Comparison of ENCODE assay signal across 22 cellular contexts in genomic region chr20:62653951-62654685, GRCh38. TPM values are rescaled to one million over a fixed set of nuclear protein-coding genes. Genes with fewer than 3 reads are reported as not detected.
DNase-seq lines count a peak whose midpoint lies in the region; ATAC-seq, FAIRE-seq and TF ChIP-seq lines count a peak whose summit lies in the region.
"Had no signal": no experiment of that assay in that cellular context is flagged by ENCODE, and none has a peak within 500 bp of the region (broad histone marks: within the 10 kb centered on the region; RNA-seq: fewer than 3 reads in every experiment).

No MANE protein-coding gene starts in this region.

- H3K27me3 Mint-ChIP-seq in stimulated activated naive B cell treated with anti-CD40 and anti-IgM and Interleukin-4, amounts not matched to agents 10 μg/mL and 1 μg/mL and 100 μg/mL, for 72 hours, result no peaks in the 10 kb centered on the region
- H3K27me3 Mint-ChIP-seq in effector memory CD8-positive, alpha-beta T cell, result no peaks in the 10 kb centered on the region
- H3K27me3 Mint-ChIP-seq: progenitor cell of endocrine pancreas; stimulated activated naive CD8-positive, alpha-beta T cell treated with anti-CD3 and anti-CD28 coated beads, Interleukin-15, amount 100 ng/mL, for 72 hours had no signal

- H3K27ac ChIP-seq in RWPE1, result peak overlapping the region; percentile 98
- H3K27ac ChIP-seq: epithelial cell of prostate had no signal

- peaks cover 41 to 69% of the 10 kb centered on the region in 2 donors for H3K4me1 Mint-ChIP-seq in stimulated activated naive B cell treated with anti-CD40 and anti-IgM and Interleukin-4, amounts not matched to agents 10 μg/mL and 1 μg/mL and 100 μg/mL, for 72 hours
- peaks cover 18 to 20% of the 10 kb centered on the region in 2 donors for H3K4me1 Mint-ChIP-seq in effector memory CD8-positive, alpha-beta T cell (ENCODE audit: low read depth in 2 of 2)

- POLR2A ChIA-PET in RWPE1 (lab: Yijun Ruan, JAX; ENCODE audit: low non-redundant PET), result no interaction called here

- peaks cover 0 to 4% of the 10 kb centered on the region in 2 donors for H3K36me3 Mint-ChIP-seq in activated naive CD4-positive, alpha-beta T cell treated with anti-CD3 and anti-CD28 coated beads, Interleukin-2, amount 50 U/mL, for 72 hours
- H3K36me3 Mint-ChIP-seq in stimulated activated naive B cell treated with anti-CD40 and anti-IgM and Interleukin-4, amounts not matched to agents 10 μg/mL and 1 μg/mL and 100 μg/mL, for 72 hours, result peaks cover 31 to 37% of the 10 kb centered on the region in 2 donors
- H3K36me3 Mint-ChIP-seq in effector memory CD8-positive, alpha-beta T cell (ENCODE audit: insufficient read depth), result peaks cover 6% of the 10 kb centered on the region

- CTCF ChIA-PET in RWPE1 (lab: Yijun Ruan, JAX), result interaction anchor here (0.6 to 2.8 kb wide), 3 partner anchors 36 to 137 kb away, joined by 3 to 18 read pairs (median 4); no protein-coding TSS in a partner anchor

- DNase-seq in activated naive CD4-positive, alpha-beta T cell treated with anti-CD3 and anti-CD28 coated beads, Interleukin-2, amount 50 U/mL, for 72 hours (ENCODE audit: low spot score in 2 of 2), result no peak
- no peak for DNase-seq in activated naive CD4-positive, alpha-beta T cell treated with Interleukin-2 at 50 U/mL for 16 hours
- DNase-seq in D721Med (ENCODE audit: insufficient read length, low spot score), result peak; percentile 76
- DNase-seq in RWPE1 (ENCODE audit: low spot score), result no peak
- DNase-seq in stimulated activated naive B cell treated with anti-CD40 and anti-IgM and Interleukin-4, amounts not matched to agents 10 μg/mL and 1 μg/mL and 100 μg/mL, for 72 hours, result no peak
- DNase-seq in mucosa of gallbladder (ENCODE audit: low spot score), result no peak
- no peak for DNase-seq in effector memory CD8-positive, alpha-beta T cell
- DNase-seq: body of pancreas; DMS79 treated with DMSO at 0.1 percent for 48 hours; glutamatergic neuron; GOT3; KG1; kidney glomerular epithelial cell; lower lobe of right lung; NCI-H526 treated with DMSO at 0.1 percent for 48 hours; SK-N-SH; stimulated activated CD4-positive, alpha-beta T cell treated with anti-CD3 and anti-CD28 coated beads, Interleukin-15, amount 100 ng/mL, for 24 hours; stimulated activated naive CD8-positive, alpha-beta T cell treated with anti-CD3 and anti-CD28 coated beads, Interleukin-15, amount 100 ng/mL, for 72 hours had no signal

- no peak overlapping the region for H3K4me3 Mint-ChIP-seq in stimulated activated naive B cell treated with anti-CD40 and anti-IgM and Interleukin-4, amounts not matched to agents 10 μg/mL and 1 μg/mL and 100 μg/mL, for 72 hours
- H3K4me3 Mint-ChIP-seq in effector memory CD8-positive, alpha-beta T cell, result peak overlapping the region in 1 of 2 donors; percentile 51

- no peaks in the 10 kb centered on the region for H3K9me3 Mint-ChIP-seq in activated naive CD4-positive, alpha-beta T cell treated with anti-CD3 and anti-CD28 coated beads, Interleukin-2, amount 50 U/mL, for 72 hours
- H3K9me3 Mint-ChIP-seq in stimulated activated naive B cell treated with anti-CD40 and anti-IgM and Interleukin-4, amounts not matched to agents 10 μg/mL and 1 μg/mL and 100 μg/mL, for 72 hours, result no peaks in the 10 kb centered on the region
- H3K9me3 Mint-ChIP-seq in effector memory CD8-positive, alpha-beta T cell, result no peaks in the 10 kb centered on the region
- H3K9me3 Mint-ChIP-seq: activated T-helper 2 cell treated with anti-CD3 and anti-CD28 coated beads, Interferon-gamma antibody, Interleukin-2, Interleukin-4, amounts not matched to agents 10 μg/mL and 5 μg/mL and 100 μg/mL, durations not matched to agents 14 hours and 24 hours and 36 hours; stimulated activated naive CD8-positive, alpha-beta T cell treated with anti-CD3 and anti-CD28 coated beads, Interleukin-15, amount 100 ng/mL, for 72 hours had no signal

- no peak for FAIRE-seq in D721Med (lab: Jason Lieb, UNC)

- ATAC-seq in activated naive CD4-positive, alpha-beta T cell treated with anti-CD3 and anti-CD28 coated beads, Interleukin-2, amount 50 U/mL, for 72 hours, result no peak
- ATAC-seq in stimulated activated naive B cell treated with anti-CD40 and anti-IgM and Interleukin-4, amounts not matched to agents 10 μg/mL and 1 μg/mL and 100 μg/mL, for 72 hours (replicated peaks), result no peak
- ATAC-seq in effector memory CD8-positive, alpha-beta T cell (replicated peaks), result no peak
- ATAC-seq: body of pancreas; lower lobe of right lung; mucosa of descending colon; stimulated activated naive CD8-positive, alpha-beta T cell treated with anti-CD3 and anti-CD28 coated beads, Interleukin-15, amount 100 ng/mL, for 72 hours had no signal

- TF ChIP-seq CTCF in D721Med (IDR thresholded peaks at IDR 0.05; ENCODE audit: insufficient read depth, missing control alignments), result no peak
- TF ChIP-seq CTCF in RWPE1 (conservative IDR thresholded peaks at IDR 0.05; ENCODE audit: low read depth), result no peak

- H3K27ac Mint-ChIP-seq in activated naive CD4-positive, alpha-beta T cell treated with anti-CD3 and anti-CD28 coated beads, Interleukin-2, amount 50 U/mL, for 72 hours, result peak overlapping the region; percentile 47 to 74
- H3K27ac Mint-ChIP-seq in stimulated activated naive B cell treated with anti-CD40 and anti-IgM and Interleukin-4, amounts not matched to agents 10 μg/mL and 1 μg/mL and 100 μg/mL, for 72 hours, result peak overlapping the region; percentile 82
- H3K27ac Mint-ChIP-seq in effector memory CD8-positive, alpha-beta T cell, result no peak overlapping the region
- H3K27ac Mint-ChIP-seq: activated T-helper 2 cell treated with anti-CD3 and anti-CD28 coated beads, Interferon-gamma antibody, Interleukin-2, Interleukin-4, amounts not matched to agents 10 μg/mL and 5 μg/mL and 100 μg/mL, durations not matched to agents 14 hours and 24 hours and 36 hours; progenitor cell of endocrine pancreas had no signal

RNA-seq across cellular contexts. Expression of gene SLCO4A1, which starts 11.8 kb away (rescaled TPM):
- total RNA-seq in activated naive CD4-positive, alpha-beta T cell treated with anti-CD3 and anti-CD28 coated beads, Interleukin-2, amount 50 U/mL, for 72 hours, result 10 to 100 TPM; 39.3 to 44.4 TPM
- total RNA-seq in mucosa of gallbladder, result 5.9 TPM

RNA-seq across cellular contexts. Expression of gene NTSR1, which starts 54.5 kb away (rescaled TPM):
- total RNA-seq in activated naive CD4-positive, alpha-beta T cell treated with anti-CD3 and anti-CD28 coated beads, Interleukin-2, amount 50 U/mL, for 72 hours, result not detected
- total RNA-seq in mucosa of gallbladder, result 0.40 TPM
- total RNA-seq: activated T-helper 2 cell treated with anti-CD3 and anti-CD28 coated beads, Interferon-gamma antibody, Interleukin-2, Interleukin-4, amounts not matched to agents 10 μg/mL and 5 μg/mL and 100 μg/mL, durations not matched to agents 14 hours and 24 hours and 36 hours; body of pancreas; lower lobe of right lung; progenitor cell of endocrine pancreas had no signal

Comparison
In these comparisons a context has a peak if more than half of its experiments do, and no peak if none do; other contexts are left out.
1. H3K27ac Mint-ChIP-seq: peak in activated naive CD4-positive, alpha-beta T cell treated with anti-CD3 and anti-CD28 coated beads, Interleukin-2, amount 50 U/mL, for 72 hours (2 of 2) and stimulated activated naive B cell treated with anti-CD40 and anti-IgM and Interleukin-4, amounts not matched to agents 10 μg/mL and 1 μg/mL and 100 μg/mL, for 72 hours (single experiment); none in effector memory CD8-positive, alpha-beta T cell (0 of 2).